8 cellular contexts compared by ENCODE assay signal in genomic region chr11:119155733-119156492, GRCh38. TPM values are rescaled to one million over a fixed set of nuclear protein-coding genes. Genes with fewer than 3 reads are reported as not detected.
DNase-seq lines count a peak whose midpoint lies in the region; ATAC-seq, FAIRE-seq and TF ChIP-seq lines count a peak whose summit lies in the region.
"Had no signal": no experiment of that assay in that cellular context is flagged by ENCODE, and none has a peak within 500 bp of the region (broad histone marks: within the 10 kb centered on the region; RNA-seq: fewer than 3 reads in every experiment).

No MANE protein-coding gene starts in this region.

- no TSS peak for BruUV-seq in Caco-2 (replicated peaks; lab: Mats Ljungman, UMichigan)
- no TSS peak for BruUV-seq in HepG2 (replicated peaks; lab: Mats Ljungman, UMichigan)

- H3K27me3 Mint-ChIP-seq in Caco-2 (ENCODE audit: insufficient read depth, unreplicated experiment): peaks cover 17% of the 10 kb centered on the region

- ATAC-seq in HepG2 (peak; percentile 89), sciatic nerve (no peak)

- H3K4me3 ChIP-seq in Caco-2 (ENCODE audit: low read depth, low read length) (no peak overlapping the region), HEK293 (ENCODE audit: low read depth, low read length) (no peak overlapping the region), SK-N-SH (ENCODE audit: low read depth in 2 of 2, low read length in 1 of 2) (no peak overlapping the region), HepG2 (replicated peaks in 1 of 3; ENCODE audit: insufficient read depth in 1 of 3, low read depth in 2 of 3, low read length in 3 of 3) (no peak overlapping the region)

- TF ChIP-seq CTCF in Caco-2 (IDR thresholded peaks at IDR 0.05; ENCODE audit: insufficient read depth in 1 of 2, low read depth in 1 of 2, low read length in 1 of 2, severe bottlenecking in 1 of 2, unreplicated experiment in 1 of 2) (peak; percentile 61 to 78), HEK293 (tag by site-specific recombination; IDR thresholded peaks at IDR 0.05) (peak; percentile 80), SK-N-SH (IDR thresholded peaks at IDR 0.05) (peak; percentile 43), HepG2 (CRISPR knock-in tag; IDR thresholded peaks at IDR 0.05) (peak; percentile 64)

- no peak overlapping the region for H2AFZ ChIP-seq in SK-N-SH (ENCODE audit: low read depth)
- no peak overlapping the region for H2AFZ ChIP-seq in HepG2 (ENCODE audit: low read length)

- no peak for TF ChIP-seq EP300 in SK-N-SH (IDR thresholded peaks at IDR 0.05; ENCODE audit: borderline replicate concordance in 1 of 2, low read depth in 1 of 2, low read length in 1 of 2)
- no peak for TF ChIP-seq EP300 in HepG2 (IDR thresholded peaks at IDR 0.05; ENCODE audit: low read depth in 2 of 2, low read length in 2 of 2)
- no peak for TF ChIP-seq EP300 in HepG2 (CRISPR knock-in tag; IDR thresholded peaks at IDR 0.05; ENCODE audit: borderline replicate concordance)

- no peak overlapping the region for H3K9ac ChIP-seq in SK-N-SH
- H3K9ac ChIP-seq in HepG2 (ENCODE audit: insufficient read depth, low read depth, low read length): no peak overlapping the region

- FAIRE-seq in HepG2 (lab: Jason Lieb, UNC): no peak
- FAIRE-seq: endometrium had no signal

- no peaks in the 10 kb centered on the region for H3K9me2 ChIP-seq in SK-N-SH

- H3K9me3 ChIP-seq in Caco-2 (no peaks in the 10 kb centered on the region), HEK293 (ENCODE audit: control insufficient read depth, insufficient read depth, low read depth, low read length) (no peaks in the 10 kb centered on the region), SK-N-SH (no peaks in the 10 kb centered on the region), HepG2 (ENCODE audit: low read length) (no peaks in the 10 kb centered on the region)

- no peaks in the 10 kb centered on the region for H3F3A ChIP-seq in SK-N-SH (replicated peaks; ENCODE audit: insufficient read depth)

- no peak overlapping the region for H3K27ac ChIP-seq in HEK293 (ENCODE audit: extremely low read depth, low read depth, low read length)
- no peak overlapping the region for H3K27ac ChIP-seq in SK-N-SH (ENCODE audit: low read depth in 2 of 2, low read length in 1 of 2)
- H3K27ac ChIP-seq in HepG2 (ENCODE audit: extremely low read length, insufficient read depth, low read length): no peak overlapping the region

- H3K36me3 Mint-ChIP-seq in Caco-2 (ENCODE audit: insufficient read depth, unreplicated experiment): no peaks in the 10 kb centered on the region

- POLR2A ChIA-PET in Caco-2 (lab: Charles Lee): no interaction called here
- POLR2A ChIA-PET in HEK293 (lab: Yijun Ruan, JAX): interaction anchor here (1.1 kb wide), 1 partner anchor 34 kb away, joined by 4 read pairs; the partner anchor contains the start of gene HINFP
- POLR2A ChIA-PET in SK-N-SH (lab: Yijun Ruan, JAX): no interaction called here
- POLR2A ChIA-PET in HepG2 (lab: Yijun Ruan, JAX): interaction anchor here (1.6 to 2.0 kb wide), 2 partner anchors 34 to 61 kb away, joined by 5 to 6 read pairs; partner anchors contain the start of gene HINFP

- no peaks in the 10 kb centered on the region for H3K9me3 Mint-ChIP-seq in Caco-2 (ENCODE audit: unreplicated experiment)

- in situ Hi-C loops in HepG2 (cut with HindIII; ENCODE audit: extremely low pct_ligation_motif_present, low pct_unique_long_range_greater_than_20kb): no loop called here

- H3K36me3 ChIP-seq in Caco-2 (ENCODE audit: control insufficient read depth, insufficient read depth, low read length): no peaks in the 10 kb centered on the region
- H3K36me3 ChIP-seq in HEK293 (ENCODE audit: control insufficient read depth in 2 of 2, insufficient read depth in 1 of 2, low read length in 2 of 2): peaks cover 0 to 25% of the 10 kb centered on the region in 2 experiments; a peak in 1 of 3 replicates
- H3K36me3 ChIP-seq in SK-N-SH (replicated peaks in 1 of 2; ENCODE audit: control insufficient read depth in 1 of 2, insufficient read depth in 2 of 2, low read length in 1 of 2): no peaks in the 10 kb centered on the region
- H3K36me3 ChIP-seq in HepG2 (replicated peaks in 1 of 2; ENCODE audit: control insufficient read depth in 1 of 2, insufficient read depth in 2 of 2, low read length in 2 of 2): no peaks in the 10 kb centered on the region

- no peaks in the 10 kb centered on the region for H4K20me1 ChIP-seq in SK-N-SH (ENCODE audit: insufficient read depth)
- H4K20me1 ChIP-seq in HepG2 (ENCODE audit: insufficient read depth, low read length): no peaks in the 10 kb centered on the region

- DNase-seq in Caco-2: peak; percentile 79 to 80
- DNase-seq in SK-N-SH: peak; percentile 67
- peak; percentile 57 for DNase-seq in HepG2 (ENCODE audit: low spot score)
- no peak for DNase-seq in ecto neural progenitor cell (ENCODE audit: low spot score)
- no peak for DNase-seq in sciatic nerve (ENCODE audit: low spot score)
- no peak for DNase-seq in ureter (ENCODE audit: low spot score)

- no peak overlapping the region for H3K27ac Mint-ChIP-seq in Caco-2 (ENCODE audit: unreplicated experiment)

- peaks cover 6% of the 10 kb centered on the region for H3K4me1 Mint-ChIP-seq in Caco-2 (ENCODE audit: low read depth, unreplicated experiment)

- no peak for TF ChIP-seq POLR2A in HepG2 (IDR thresholded peaks at IDR 0.05; ENCODE audit: insufficient read depth in 1 of 2, low read depth in 2 of 2, low read length in 2 of 2)

- H3K4me1 ChIP-seq in Caco-2: no peaks in the 10 kb centered on the region
- H3K4me1 ChIP-seq in HEK293 (ENCODE audit: control insufficient read depth, insufficient read depth, low read length): no peaks in the 10 kb centered on the region
- peaks cover 0 to 4% of the 10 kb centered on the region in 2 experiments; a peak in 1 of 4 replicates for H3K4me1 ChIP-seq in SK-N-SH (ENCODE audit: control insufficient read depth in 1 of 2, insufficient read depth in 2 of 2, low read depth in 1 of 2, low read length in 1 of 2)
- H3K4me1 ChIP-seq in HepG2 (ENCODE audit: insufficient read depth, low read length): 0 out of 2 replicates have a peak, but pooled peaks cover 4% of the 10 kb centered on the region

- intact Hi-C loops in Caco-2 (cut with micrococcal nuclease; ENCODE audit: unreplicated experiment): no loop called here
- intact Hi-C loops in HepG2 (cut with micrococcal nuclease; ENCODE audit: unreplicated experiment): loop anchor here (2.0 kb wide), 1 partner anchor 53 kb away; no protein-coding TSS in a partner anchor
- intact Hi-C loops in sciatic nerve (cut with DNase I): no loop called here

- 68% methylated on average over 8 of the region's 8 CpGs for WGBS in SK-N-SH (ENCODE audit: low lambda C conversion rate)
- WGBS in HepG2 (ENCODE audit: low lambda C conversion rate): 6% methylated on average over 8 of the region's 8 CpGs

- H3K4me2 ChIP-seq in SK-N-SH (no peak overlapping the region), HepG2 (ENCODE audit: low read depth, low read length) (no peak overlapping the region)

- TF ChIP-seq RAD21 in SK-N-SH (IDR thresholded peaks at IDR 0.05; ENCODE audit: low read length) (peak; percentile 8; the same call in 1 of the 2 replicates), HepG2 (CRISPR knock-in tag; IDR thresholded peaks at IDR 0.05) (no peak)

- no peak overlapping the region for H3K4me3 Mint-ChIP-seq in Caco-2 (ENCODE audit: unreplicated experiment)

- no peaks in the 10 kb centered on the region for H3K79me2 ChIP-seq in SK-N-SH (ENCODE audit: insufficient read depth)
- no peaks in the 10 kb centered on the region for H3K79me2 ChIP-seq in HepG2 (ENCODE audit: insufficient read depth, low read length)

- CTCF ChIA-PET in Caco-2 (lab: Charles Lee) (interaction anchor here (0.6 to 3.8 kb wide), 7 partner anchors 8 to 69 kb away, joined by 3 to 19 read pairs (median 3); partner anchors contain the start of gene DPAGT1), HEK293 (lab: Yijun Ruan, JAX) (interaction anchor here (0.6 to 2.0 kb wide), 7 partner anchors 11 to 75 kb away, joined by 3 to 8 read pairs (median 4); no protein-coding TSS in a partner anchor), SK-N-SH (lab: Yijun Ruan, JAX) (interaction anchor here (1.1 to 8.9 kb wide), 7 partner anchors 11 to 184 kb away, joined by 3 to 48 read pairs (median 4); partner anchors contain the start of gene CBL), HepG2 (lab: Yijun Ruan, JAX; ENCODE audit: low intra/inter-chr PET ratio, low total read pairs) (interaction anchor here (1.1 to 1.8 kb wide), 3 partner anchors 11 to 60 kb away, joined by 3 to 4 read pairs (median 3); a partner anchor contains a TSS)

- H3K27me3 ChIP-seq in Caco-2 (replicated peaks; ENCODE audit: control insufficient read depth, insufficient read depth, low read length) (no peaks in the 10 kb centered on the region), SK-N-SH (ENCODE audit: insufficient read depth) (no peaks in the 10 kb centered on the region), HepG2 (ENCODE audit: control insufficient read depth in 1 of 2, insufficient read depth in 2 of 2, low read length in 2 of 2) (peaks cover 12 to 69% of the 10 kb centered on the region in 2 experiments)

RNA-seq across cellular contexts. Expression of gene ABCG4, which starts 7.1 kb away (rescaled TPM):
- total RNA-seq in Caco-2 (2022) (0.18 TPM in 1 of 2 replicates, not detected in the other), HepG2 (2016; rRNA removed; fragmentation: Illumina TruSeq; extraction: Trizol) (not detected in 2 replicates), sciatic nerve (not detected), ureter (0.42 TPM)
- polyA plus RNA-seq in SK-N-SH (2012; rRNA removed) (0.50 and 0.72 TPM in 2 replicates), HepG2 (2011; rRNA removed) (not detected in 2 replicates)
- polyA plus RNA-seq in SK-N-SH (2012; cell fraction: cytosol; rRNA removed): 0.27 and 0.38 TPM in 2 replicates
- 2.5 and 3.0 TPM in 2 replicates for polyA plus RNA-seq in SK-N-SH (2012; cell fraction: nucleus; rRNA removed)
- total RNA-seq in HepG2 (2016; cell fraction: cytosol; rRNA removed; fragmentation: Illumina TruSeq; extraction: Trizol; ENCODE audit: low read depth): not detected in 2 replicates
- total RNA-seq in HepG2 (2016; cell fraction: insoluble cytoplasmic fraction; rRNA removed; fragmentation: Illumina TruSeq; extraction: Trizol): not detected in 2 replicates
- not detected in 2 replicates for total RNA-seq in HepG2 (2016; cell fraction: membrane; rRNA removed; fragmentation: Illumina TruSeq; extraction: Trizol)
- not detected in 2 replicates for total RNA-seq in HepG2 (2016; cell fraction: nucleus; rRNA removed; fragmentation: Illumina TruSeq; extraction: Trizol)
- not detected in 2 replicates for polyA plus RNA-seq in HepG2 (2011; cell fraction: cytosol; rRNA removed)
- polyA plus RNA-seq in HepG2 (2011; cell fraction: nucleus; rRNA removed): 0.05 TPM in 1 of 2 replicates, not detected in the other
- not detected in 2 replicates for polyA plus RNA-seq in HepG2 (2012)
- polyA plus RNA-seq in HepG2 (2016; cell fraction: cytosol; fragmentation: Illumina TruSeq; extraction: Trizol; ENCODE audit: low read depth): not detected in 2 replicates
- not detected in 2 replicates for polyA plus RNA-seq in HepG2 (2016; cell fraction: insoluble cytoplasmic fraction; fragmentation: Illumina TruSeq; extraction: Trizol; ENCODE audit: low read depth)
- not detected in 2 replicates for polyA plus RNA-seq in HepG2 (2016; cell fraction: membrane; fragmentation: Illumina TruSeq; extraction: Trizol; ENCODE audit: low read depth)
- polyA plus RNA-seq in HepG2 (2016; cell fraction: nucleus; fragmentation: Illumina TruSeq; extraction: Trizol; ENCODE audit: insufficient read depth, low read depth): not detected in 2 replicates
- 0.52 TPM in 1 of 2 replicates, not detected in the other for polyA minus RNA-seq in HepG2 (2011; rRNA and poly(A)+ RNA removed; ENCODE audit: low replicate concordance)
- not detected in 2 replicates for polyA minus RNA-seq in HepG2 (2011; cell fraction: cytosol; rRNA and poly(A)+ RNA removed)
- polyA minus RNA-seq in HepG2 (2011; cell fraction: nucleus; rRNA and poly(A)+ RNA removed): not detected in 2 replicates

RNA-seq across cellular contexts. Expression of gene NLRX1, which starts 12.6 kb away (rescaled TPM):
- total RNA-seq in Caco-2 (2022) (7.2 and 8.0 TPM in 2 replicates), HepG2 (2016; rRNA removed; fragmentation: Illumina TruSeq; extraction: Trizol) (6.8 and 11.0 TPM in 2 replicates), sciatic nerve (13.9 TPM), ureter (31.5 TPM)
- polyA plus RNA-seq in SK-N-SH (2012; rRNA removed) (13.7 and 13.8 TPM in 2 replicates), HepG2 (2011; rRNA removed) (8.7 and 11.6 TPM in 2 replicates)
- polyA plus RNA-seq in SK-N-SH (2012; cell fraction: cytosol; rRNA removed): 4.3 and 8.4 TPM in 2 replicates
- polyA plus RNA-seq in SK-N-SH (2012; cell fraction: nucleus; rRNA removed): 18.5 and 18.6 TPM in 2 replicates
- 1.4 and 3.1 TPM in 2 replicates for total RNA-seq in HepG2 (2016; cell fraction: cytosol; rRNA removed; fragmentation: Illumina TruSeq; extraction: Trizol; ENCODE audit: low read depth)
- total RNA-seq in HepG2 (2016; cell fraction: insoluble cytoplasmic fraction; rRNA removed; fragmentation: Illumina TruSeq; extraction: Trizol): 5.5 and 10.0 TPM in 2 replicates
- total RNA-seq in HepG2 (2016; cell fraction: membrane; rRNA removed; fragmentation: Illumina TruSeq; extraction: Trizol): 5.9 and 7.2 TPM in 2 replicates
- 7.8 and 11.2 TPM in 2 replicates for total RNA-seq in HepG2 (2016; cell fraction: nucleus; rRNA removed; fragmentation: Illumina TruSeq; extraction: Trizol)
- 8.3 and 12.6 TPM in 2 replicates for polyA plus RNA-seq in HepG2 (2011; cell fraction: cytosol; rRNA removed)
- polyA plus RNA-seq in HepG2 (2011; cell fraction: nucleus; rRNA removed): 22.0 and 23.5 TPM in 2 replicates
- 6.1 and 6.9 TPM in 2 replicates for polyA plus RNA-seq in HepG2 (2012)
- 1.3 and 1.4 TPM in 2 replicates for polyA plus RNA-seq in HepG2 (2016; cell fraction: cytosol; fragmentation: Illumina TruSeq; extraction: Trizol; ENCODE audit: low read depth)
- polyA plus RNA-seq in HepG2 (2016; cell fraction: insoluble cytoplasmic fraction; fragmentation: Illumina TruSeq; extraction: Trizol; ENCODE audit: low read depth): 6.2 and 9.2 TPM in 2 replicates
- 4.5 and 4.6 TPM in 2 replicates for polyA plus RNA-seq in HepG2 (2016; cell fraction: membrane; fragmentation: Illumina TruSeq; extraction: Trizol; ENCODE audit: low read depth)
- 16.4 and 17.6 TPM in 2 replicates for polyA plus RNA-seq in HepG2 (2016; cell fraction: nucleus; fragmentation: Illumina TruSeq; extraction: Trizol; ENCODE audit: insufficient read depth, low read depth)
- 17.5 and 38.5 TPM in 2 replicates for polyA minus RNA-seq in HepG2 (2011; rRNA and poly(A)+ RNA removed; ENCODE audit: low replicate concordance)
- 9.4 and 12.5 TPM in 2 replicates for polyA minus RNA-seq in HepG2 (2011; cell fraction: cytosol; rRNA and poly(A)+ RNA removed)
- polyA minus RNA-seq in HepG2 (2011; cell fraction: nucleus; rRNA and poly(A)+ RNA removed): 8.4 and 9.0 TPM in 2 replicates

RNA-seq across cellular contexts. Expression of gene NHERF4, which starts 29.4 kb away (rescaled TPM):
- 9.6 and 10.0 TPM in 2 replicates for total RNA-seq in Caco-2 (2022)
- polyA plus RNA-seq in SK-N-SH (2012; rRNA removed): not detected in 2 replicates
- not detected in 2 replicates for polyA plus RNA-seq in SK-N-SH (2012; cell fraction: cytosol; rRNA removed)
- 0.05 and 0.17 TPM in 2 replicates for polyA plus RNA-seq in SK-N-SH (2012; cell fraction: nucleus; rRNA removed)
- total RNA-seq in HepG2 (2016; rRNA removed; fragmentation: Illumina TruSeq; extraction: Trizol): 0.24 TPM in 1 of 2 replicates, not detected in the other
- total RNA-seq in HepG2 (2016; cell fraction: cytosol; rRNA removed; fragmentation: Illumina TruSeq; extraction: Trizol; ENCODE audit: low read depth): not detected in 2 replicates
- total RNA-seq in HepG2 (2016; cell fraction: insoluble cytoplasmic fraction; rRNA removed; fragmentation: Illumina TruSeq; extraction: Trizol): 0.11 TPM in 1 of 2 replicates, not detected in the other
- not detected in 2 replicates for total RNA-seq in HepG2 (2016; cell fraction: membrane; rRNA removed; fragmentation: Illumina TruSeq; extraction: Trizol)
- total RNA-seq in HepG2 (2016; cell fraction: nucleus; rRNA removed; fragmentation: Illumina TruSeq; extraction: Trizol): 0.16 TPM in 1 of 2 replicates, not detected in the other
- polyA plus RNA-seq in HepG2 (2011; rRNA removed): 0.12 and 0.38 TPM in 2 replicates
- not detected in 2 replicates for polyA plus RNA-seq in HepG2 (2011; cell fraction: cytosol; rRNA removed)
- 0.42 and 1.1 TPM in 2 replicates for polyA plus RNA-seq in HepG2 (2011; cell fraction: nucleus; rRNA removed)
- polyA plus RNA-seq in HepG2 (2012): 0.19 TPM in 1 of 2 replicates, not detected in the other
- polyA plus RNA-seq in HepG2 (2016; cell fraction: cytosol; fragmentation: Illumina TruSeq; extraction: Trizol; ENCODE audit: low read depth): not detected in 2 replicates
- not detected in 2 replicates for polyA plus RNA-seq in HepG2 (2016; cell fraction: insoluble cytoplasmic fraction; fragmentation: Illumina TruSeq; extraction: Trizol; ENCODE audit: low read depth)
- not detected in 2 replicates for polyA plus RNA-seq in HepG2 (2016; cell fraction: membrane; fragmentation: Illumina TruSeq; extraction: Trizol; ENCODE audit: low read depth)
- 1.5 and 1.7 TPM in 2 replicates for polyA plus RNA-seq in HepG2 (2016; cell fraction: nucleus; fragmentation: Illumina TruSeq; extraction: Trizol; ENCODE audit: insufficient read depth, low read depth)
- polyA minus RNA-seq in HepG2 (2011; rRNA and poly(A)+ RNA removed; ENCODE audit: low replicate concordance): 0.33 and 0.54 TPM in 2 replicates
- polyA minus RNA-seq in HepG2 (2011; cell fraction: cytosol; rRNA and poly(A)+ RNA removed): not detected in 2 replicates
- 0.62 and 0.77 TPM in 2 replicates for polyA minus RNA-seq in HepG2 (2011; cell fraction: nucleus; rRNA and poly(A)+ RNA removed)
- total RNA-seq in sciatic nerve: 0.62 TPM
- 1.7 TPM for total RNA-seq in ureter

RNA-seq across cellular contexts. Expression of gene HINFP, which starts 34.5 kb away (rescaled TPM):
- total RNA-seq in Caco-2 (2022) (61.6 and 65.2 TPM in 2 replicates), HepG2 (2016; rRNA removed; fragmentation: Illumina TruSeq; extraction: Trizol) (13.3 and 15.1 TPM in 2 replicates), sciatic nerve (30.4 TPM), ureter (28.8 TPM)
- polyA plus RNA-seq in SK-N-SH (2012; rRNA removed) (21.8 and 36.1 TPM in 2 replicates), HepG2 (2011; rRNA removed) (21.4 and 27.5 TPM in 2 replicates)
- polyA plus RNA-seq in SK-N-SH (2012; cell fraction: cytosol; rRNA removed): 10.6 and 14.6 TPM in 2 replicates
- 113 and 143 TPM in 2 replicates for polyA plus RNA-seq in SK-N-SH (2012; cell fraction: nucleus; rRNA removed)
- 19.3 and 21.2 TPM in 2 replicates for total RNA-seq in HepG2 (2016; cell fraction: cytosol; rRNA removed; fragmentation: Illumina TruSeq; extraction: Trizol; ENCODE audit: low read depth)
- total RNA-seq in HepG2 (2016; cell fraction: insoluble cytoplasmic fraction; rRNA removed; fragmentation: Illumina TruSeq; extraction: Trizol): 13.0 and 15.1 TPM in 2 replicates
- total RNA-seq in HepG2 (2016; cell fraction: membrane; rRNA removed; fragmentation: Illumina TruSeq; extraction: Trizol): 11.9 and 13.6 TPM in 2 replicates
- total RNA-seq in HepG2 (2016; cell fraction: nucleus; rRNA removed; fragmentation: Illumina TruSeq; extraction: Trizol): 14.0 and 18.0 TPM in 2 replicates
- 15.9 and 17.5 TPM in 2 replicates for polyA plus RNA-seq in HepG2 (2011; cell fraction: cytosol; rRNA removed)
- polyA plus RNA-seq in HepG2 (2011; cell fraction: nucleus; rRNA removed): 47.6 and 50.8 TPM in 2 replicates
- 8.2 and 13.4 TPM in 2 replicates for polyA plus RNA-seq in HepG2 (2012)
- polyA plus RNA-seq in HepG2 (2016; cell fraction: cytosol; fragmentation: Illumina TruSeq; extraction: Trizol; ENCODE audit: low read depth): 2.5 and 2.6 TPM in 2 replicates
- polyA plus RNA-seq in HepG2 (2016; cell fraction: insoluble cytoplasmic fraction; fragmentation: Illumina TruSeq; extraction: Trizol; ENCODE audit: low read depth): 14.5 and 17.5 TPM in 2 replicates
- polyA plus RNA-seq in HepG2 (2016; cell fraction: membrane; fragmentation: Illumina TruSeq; extraction: Trizol; ENCODE audit: low read depth): 4.6 and 5.7 TPM in 2 replicates
- 29.7 and 32.0 TPM in 2 replicates for polyA plus RNA-seq in HepG2 (2016; cell fraction: nucleus; fragmentation: Illumina TruSeq; extraction: Trizol; ENCODE audit: insufficient read depth, low read depth)
- 40.6 and 44.8 TPM in 2 replicates for polyA minus RNA-seq in HepG2 (2011; rRNA and poly(A)+ RNA removed; ENCODE audit: low replicate concordance)
- 12.8 and 13.3 TPM in 2 replicates for polyA minus RNA-seq in HepG2 (2011; cell fraction: cytosol; rRNA and poly(A)+ RNA removed)
- 32.8 and 34.8 TPM in 2 replicates for polyA minus RNA-seq in HepG2 (2011; cell fraction: nucleus; rRNA and poly(A)+ RNA removed)

RNA-seq across cellular contexts. Expression of gene C2CD2L, which starts 48.8 kb away (rescaled TPM):
- total RNA-seq in Caco-2 (2022) (14.7 and 15.4 TPM in 2 replicates), HepG2 (2016; rRNA removed; fragmentation: Illumina TruSeq; extraction: Trizol) (1.2 and 3.7 TPM in 2 replicates), sciatic nerve (12.1 TPM), ureter (10.1 TPM)
- polyA plus RNA-seq in SK-N-SH (2012; rRNA removed) (7.6 and 8.6 TPM in 2 replicates), HepG2 (2011; rRNA removed) (5.5 and 6.0 TPM in 2 replicates)
- polyA plus RNA-seq in SK-N-SH (2012; cell fraction: cytosol; rRNA removed): 3.5 and 5.3 TPM in 2 replicates
- polyA plus RNA-seq in SK-N-SH (2012; cell fraction: nucleus; rRNA removed): 27.1 and 27.9 TPM in 2 replicates
- 0.79 and 1.4 TPM in 2 replicates for total RNA-seq in HepG2 (2016; cell fraction: cytosol; rRNA removed; fragmentation: Illumina TruSeq; extraction: Trizol; ENCODE audit: low read depth)
- total RNA-seq in HepG2 (2016; cell fraction: insoluble cytoplasmic fraction; rRNA removed; fragmentation: Illumina TruSeq; extraction: Trizol): 1.5 and 3.1 TPM in 2 replicates
- total RNA-seq in HepG2 (2016; cell fraction: membrane; rRNA removed; fragmentation: Illumina TruSeq; extraction: Trizol): 1.6 and 1.9 TPM in 2 replicates
- total RNA-seq in HepG2 (2016; cell fraction: nucleus; rRNA removed; fragmentation: Illumina TruSeq; extraction: Trizol): 5.6 and 5.7 TPM in 2 replicates
- polyA plus RNA-seq in HepG2 (2011; cell fraction: cytosol; rRNA removed): 3.1 and 3.8 TPM in 2 replicates
- 19.5 and 20.9 TPM in 2 replicates for polyA plus RNA-seq in HepG2 (2011; cell fraction: nucleus; rRNA removed)
- polyA plus RNA-seq in HepG2 (2012): 3.6 and 6.9 TPM in 2 replicates
- polyA plus RNA-seq in HepG2 (2016; cell fraction: cytosol; fragmentation: Illumina TruSeq; extraction: Trizol; ENCODE audit: low read depth): 0.15 and 0.31 TPM in 2 replicates
- 1.6 and 2.4 TPM in 2 replicates for polyA plus RNA-seq in HepG2 (2016; cell fraction: insoluble cytoplasmic fraction; fragmentation: Illumina TruSeq; extraction: Trizol; ENCODE audit: low read depth)
- polyA plus RNA-seq in HepG2 (2016; cell fraction: membrane; fragmentation: Illumina TruSeq; extraction: Trizol; ENCODE audit: low read depth): 1.5 TPM in 2 replicates
- polyA plus RNA-seq in HepG2 (2016; cell fraction: nucleus; fragmentation: Illumina TruSeq; extraction: Trizol; ENCODE audit: insufficient read depth, low read depth): 13.0 and 14.1 TPM in 2 replicates
- 12.9 and 18.4 TPM in 2 replicates for polyA minus RNA-seq in HepG2 (2011; rRNA and poly(A)+ RNA removed; ENCODE audit: low replicate concordance)
- polyA minus RNA-seq in HepG2 (2011; cell fraction: cytosol; rRNA and poly(A)+ RNA removed): 2.0 and 5.5 TPM in 2 replicates
- polyA minus RNA-seq in HepG2 (2011; cell fraction: nucleus; rRNA and poly(A)+ RNA removed): 10.0 and 17.3 TPM in 2 replicates

Comparison
In these comparisons a context has a peak if more than half of its experiments do, and no peak if none do; other contexts are left out.
1. DNase-seq: peak in Caco-2 (2 of 2), SK-N-SH (single experiment) and HepG2 (single experiment); none in ecto neural progenitor cell (single experiment), sciatic nerve (single experiment) and ureter (single experiment).
2. POLR2A ChIA-PET loops: an anchor here in HEK293 (1.1 kb wide) and HepG2 (1.6 to 2.0 kb wide); none called in Caco-2 and SK-N-SH.
3. Peak in every context shown above with its lines, with median percentiles within 50 percentile points of each other: CTCF ChIP-seq.